ENCODE assay signal across 10 cellular contexts in the genomic region with DNA sequence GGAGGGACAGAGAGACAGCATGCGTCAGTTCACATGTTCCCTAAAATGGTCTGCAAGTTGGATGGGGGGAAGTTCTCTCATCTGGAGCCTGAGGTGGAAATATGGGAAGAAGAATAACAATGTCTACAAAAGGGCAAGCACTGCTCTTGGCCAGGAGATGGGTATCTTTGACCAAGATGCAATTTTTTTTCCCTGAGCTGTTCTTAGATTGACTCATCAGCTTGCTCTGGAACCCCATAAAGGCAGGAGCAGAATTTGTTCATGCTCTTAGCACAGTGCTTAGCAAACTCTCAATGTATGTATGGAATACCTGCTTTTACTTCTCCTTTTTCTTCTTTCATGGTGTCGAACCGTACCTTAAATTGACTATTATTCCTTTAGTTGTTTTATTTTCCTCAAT.
DNase-seq lines count a peak whose midpoint lies in the region; ATAC-seq lines count a peak whose summit lies in the region.
"Had no signal": no experiment of that assay in that cellular context is flagged by ENCODE, and none has a peak within 500 bp of the region (broad histone marks: within the 10 kb centered on the region; RNA-seq: fewer than 3 reads in every experiment).

No MANE protein-coding gene starts in this region.

- peaks cover 0 to 3% of the 10 kb centered on the region in 2 donors for H3K36me3 Mint-ChIP-seq in stimulated activated naive B cell treated with anti-CD40 and anti-IgM and Interleukin-4, amounts not matched to agents 10 μg/mL and 1 μg/mL and 100 μg/mL, for 72 hours

- H3K4me1 Mint-ChIP-seq in stimulated activated naive B cell treated with anti-CD40 and anti-IgM and Interleukin-4, amounts not matched to agents 10 μg/mL and 1 μg/mL and 100 μg/mL, for 72 hours = peaks cover 29 to 53% of the 10 kb centered on the region in 2 donors

- peak overlapping the region in 1 of 2 donors; percentile 43 for H3K4me3 Mint-ChIP-seq in stimulated activated naive B cell treated with anti-CD40 and anti-IgM and Interleukin-4, amounts not matched to agents 10 μg/mL and 1 μg/mL and 100 μg/mL, for 72 hours

- H3K9me3 Mint-ChIP-seq in stimulated activated naive B cell treated with anti-CD40 and anti-IgM and Interleukin-4, amounts not matched to agents 10 μg/mL and 1 μg/mL and 100 μg/mL, for 72 hours = peaks cover 0 to 5% of the 10 kb centered on the region in 2 donors

- DNase-seq in NOMO-1 treated with DMSO at 0.1 percent for 48 hours (lab: John Stamatoyannopoulos, UW; ENCODE audit: unreplicated experiment) (peak; percentile 33), NOMO-1 treated with dmso at 0.1 percent for 144 hours (lab: John Stamatoyannopoulos, UW; ENCODE audit: unreplicated experiment) (no peak), NCI-H226 (peak; percentile 31), cerebellum (ENCODE audit: low spot score) (no peak), NCI-H2029 treated with DMSO at 0.1 percent for 48 hours (lab: John Stamatoyannopoulos, UW) (no peak)
- DNase-seq in stimulated activated naive B cell treated with anti-CD40 and anti-IgM and Interleukin-4, amounts not matched to agents 10 μg/mL and 1 μg/mL and 100 μg/mL, for 72 hours = peak; percentile 11
- DNase-seq in NK-92 treated with Interleukin-12 subunit alpha and Interleukin-12 subunit beta, amount 100 ng/mL, for 24 hours (lab: John Stamatoyannopoulos, UW) = no peak
- DNase-seq: midbrain, small intestine had no signal

- peaks cover 4 to 9% of the 10 kb centered on the region in 2 donors for H3K27me3 Mint-ChIP-seq in stimulated activated naive B cell treated with anti-CD40 and anti-IgM and Interleukin-4, amounts not matched to agents 10 μg/mL and 1 μg/mL and 100 μg/mL, for 72 hours

- peak; percentile 46 for ATAC-seq in HG02678 (IDR thresholded peaks at IDR 0.05; ENCODE audit: unreplicated experiment)
- peak; percentile 67 to 77 for ATAC-seq in stimulated activated naive B cell treated with anti-CD40 and anti-IgM and Interleukin-4, amounts not matched to agents 10 μg/mL and 1 μg/mL and 100 μg/mL, for 72 hours (replicated peaks)

- H3K27ac Mint-ChIP-seq in stimulated activated naive B cell treated with anti-CD40 and anti-IgM and Interleukin-4, amounts not matched to agents 10 μg/mL and 1 μg/mL and 100 μg/mL, for 72 hours = peak overlapping the region; percentile 3

Comparison
In these comparisons a context has a peak if more than half of its experiments do, and no peak if none do; other contexts are left out.
1. DNase-seq: peak in NOMO-1 treated with DMSO at 0.1 percent for 48 hours (single experiment), NCI-H226 (single experiment) and stimulated activated naive B cell treated with anti-CD40 and anti-IgM and Interleukin-4, amounts not matched to agents 10 μg/mL and 1 μg/mL and 100 μg/mL, for 72 hours (single experiment); none in NOMO-1 treated with dmso at 0.1 percent for 144 hours (single experiment), cerebellum (single experiment), NCI-H2029 treated with DMSO at 0.1 percent for 48 hours (single experiment) and NK-92 treated with Interleukin-12 subunit alpha and Interleukin-12 subunit beta, amount 100 ng/mL, for 24 hours (single experiment).